In genomic region chr5:175444905-175445456, GRCh38 we compare ENCODE assay signal across 8 cellular contexts. TPM values are rescaled to one million over a fixed set of nuclear protein-coding genes. Genes with fewer than 3 reads are reported as not detected.
DNase-seq lines count a peak whose midpoint lies in the region; ATAC-seq and TF ChIP-seq lines count a peak whose summit lies in the region.

No MANE protein-coding gene starts in this region.

- no peak overlapping the region for H2AFZ ChIP-seq in OCI-LY7 (ENCODE audit: low read length)

- H3K9me3 Mint-ChIP-seq in activated CD4-positive, alpha-beta memory T cell treated with anti-CD3 and anti-CD28 coated beads for 36 hours: no peaks in the 10 kb centered on the region
- H3K9me3 Mint-ChIP-seq in activated CD4-positive, alpha-beta memory T cell treated with anti-CD3 and anti-CD28 coated beads, Interleukin-2, amount 10 ng/mL, durations not matched to agents 7 days and 5 days: no peaks in the 10 kb centered on the region
- no peaks in the 10 kb centered on the region for H3K9me3 Mint-ChIP-seq in T-cell
- no peaks in the 10 kb centered on the region for H3K9me3 Mint-ChIP-seq in stimulated activated naive CD8-positive, alpha-beta T cell treated with anti-CD3 and anti-CD28 coated beads, Interleukin-15, amount 100 ng/mL, for 72 hours

- peak overlapping the region; percentile 59 for H3K4me3 ChIP-seq in iPS-15b (ENCODE audit: low read depth, low read length)
- no peak overlapping the region for H3K4me3 ChIP-seq in OCI-LY7 (ENCODE audit: low read depth, low read length, poor library complexity, severe bottlenecking)

- H3K27me3 Mint-ChIP-seq in activated CD4-positive, alpha-beta memory T cell treated with anti-CD3 and anti-CD28 coated beads for 36 hours: peaks cover 56% of the 10 kb centered on the region
- peaks cover 71% of the 10 kb centered on the region for H3K27me3 Mint-ChIP-seq in activated CD4-positive, alpha-beta memory T cell treated with anti-CD3 and anti-CD28 coated beads, Interleukin-2, amount 10 ng/mL, durations not matched to agents 7 days and 5 days
- H3K27me3 Mint-ChIP-seq in T-cell: peaks cover 45 to 70% of the 10 kb centered on the region in 2 donors
- H3K27me3 Mint-ChIP-seq in stimulated activated naive CD8-positive, alpha-beta T cell treated with anti-CD3 and anti-CD28 coated beads, Interleukin-15, amount 100 ng/mL, for 72 hours: peaks cover 87% of the 10 kb centered on the region

- peaks cover 65% of the 10 kb centered on the region for H3K27me3 ChIP-seq in iPS-15b (ENCODE audit: control insufficient read depth, insufficient read depth, low read length)

- H3K27ac Mint-ChIP-seq in activated CD4-positive, alpha-beta memory T cell treated with anti-CD3 and anti-CD28 coated beads for 36 hours: no peak overlapping the region
- no peak overlapping the region for H3K27ac Mint-ChIP-seq in activated CD4-positive, alpha-beta memory T cell treated with anti-CD3 and anti-CD28 coated beads, Interleukin-2, amount 10 ng/mL, durations not matched to agents 7 days and 5 days
- H3K27ac Mint-ChIP-seq in T-cell: no peak overlapping the region
- H3K27ac Mint-ChIP-seq in stimulated activated naive CD8-positive, alpha-beta T cell treated with anti-CD3 and anti-CD28 coated beads, Interleukin-15, amount 100 ng/mL, for 72 hours: no peak overlapping the region

- H3K9ac ChIP-seq in iPS-15b (ENCODE audit: low read depth, low read length): no peak overlapping the region

- no TSS peak for BruUV-seq in OCI-LY7 (replicated peaks; lab: Mats Ljungman, UMichigan)

- H3K36me3 Mint-ChIP-seq in activated CD4-positive, alpha-beta memory T cell treated with anti-CD3 and anti-CD28 coated beads for 36 hours: no peaks in the 10 kb centered on the region
- H3K36me3 Mint-ChIP-seq in activated CD4-positive, alpha-beta memory T cell treated with anti-CD3 and anti-CD28 coated beads, Interleukin-2, amount 10 ng/mL, durations not matched to agents 7 days and 5 days (ENCODE audit: low read depth): no peaks in the 10 kb centered on the region
- H3K36me3 Mint-ChIP-seq in T-cell: no peaks in the 10 kb centered on the region

- peaks cover 10% of the 10 kb centered on the region for H3K4me1 Mint-ChIP-seq in activated CD4-positive, alpha-beta memory T cell treated with anti-CD3 and anti-CD28 coated beads for 36 hours (ENCODE audit: low read depth)
- peaks cover 5% of the 10 kb centered on the region for H3K4me1 Mint-ChIP-seq in activated CD4-positive, alpha-beta memory T cell treated with anti-CD3 and anti-CD28 coated beads, Interleukin-2, amount 10 ng/mL, durations not matched to agents 7 days and 5 days
- peaks cover 7 to 13% (median 7%) of the 10 kb centered on the region in 3 donors for H3K4me1 Mint-ChIP-seq in T-cell
- H3K4me1 Mint-ChIP-seq in stimulated activated naive CD8-positive, alpha-beta T cell treated with anti-CD3 and anti-CD28 coated beads, Interleukin-15, amount 100 ng/mL, for 72 hours: peaks cover 19% of the 10 kb centered on the region

- no peak overlapping the region for H3K4me2 ChIP-seq in OCI-LY7 (ENCODE audit: low read length)

- H3K27ac ChIP-seq in OCI-LY7 (ENCODE audit: low read depth, low read length, poor library complexity, severe bottlenecking): no peak overlapping the region

- no peaks in the 10 kb centered on the region for H4K20me1 ChIP-seq in OCI-LY7 (ENCODE audit: insufficient read depth, low read length)

- no peaks in the 10 kb centered on the region for H3K36me3 ChIP-seq in iPS-15b (ENCODE audit: control insufficient read depth, insufficient read depth, low read length)
- no peaks in the 10 kb centered on the region for H3K36me3 ChIP-seq in OCI-LY7 (ENCODE audit: insufficient read depth, low read length)

- intact Hi-C loops in activated CD4-positive, alpha-beta memory T cell treated with anti-CD3 and anti-CD28 coated beads for 36 hours (cut with micrococcal nuclease): loop anchor here (1.0 to 5.0 kb wide), 2 partner anchors 494 to 533 kb away; no protein-coding TSS in a partner anchor
- intact Hi-C loops in OCI-LY7 (cut with micrococcal nuclease; ENCODE audit: unreplicated experiment): loop anchor here (5.0 kb wide), 1 partner anchor 493 kb away; no protein-coding TSS in a partner anchor

- H3K9me2 ChIP-seq in OCI-LY7 (ENCODE audit: insufficient read depth, low read length): no peaks in the 10 kb centered on the region

- POLR2A ChIA-PET in activated CD4-positive, alpha-beta memory T cell treated with anti-CD3 and anti-CD28 coated beads for 36 hours (lab: Charles Lee): no interaction called here
- POLR2A ChIA-PET in activated CD4-positive, alpha-beta memory T cell treated with anti-CD3 and anti-CD28 coated beads, Interleukin-2, amount 10 ng/mL, durations not matched to agents 7 days and 5 days (lab: Charles Lee): no interaction called here
- POLR2A ChIA-PET in T-cell (lab: Charles Lee): no interaction called here
- POLR2A ChIA-PET in OCI-LY7 (lab: Charles Lee): no interaction called here

- no peak for DNase-seq in activated CD4-positive, alpha-beta memory T cell treated with anti-CD3 and anti-CD28 coated beads for 36 hours
- no peak for DNase-seq in activated CD4-positive, alpha-beta memory T cell treated with anti-CD3 and anti-CD28 coated beads, Interleukin-2, amount 10 ng/mL, durations not matched to agents 7 days and 5 days
- DNase-seq in T-cell (no peak), OCI-LY7 (ENCODE audit: low spot score) (no peak)
- no peak for DNase-seq in stimulated activated naive CD8-positive, alpha-beta T cell treated with anti-CD3 and anti-CD28 coated beads, Interleukin-15, amount 100 ng/mL, for 72 hours
- no peak for DNase-seq in stimulated activated CD4-positive, alpha-beta T cell treated with anti-CD3 and anti-CD28 coated beads, Interleukin-4, amount 100 ng/mL, for 24 hours

- no peaks in the 10 kb centered on the region for H3K79me2 ChIP-seq in OCI-LY7 (ENCODE audit: insufficient read depth, low read depth, low read length)

- CTCF ChIA-PET in activated CD4-positive, alpha-beta memory T cell treated with anti-CD3 and anti-CD28 coated beads for 36 hours (lab: Charles Lee): interaction anchor here (0.5 to 2.5 kb wide), 9 partner anchors 13 to 535 kb away, joined by 3 to 26 read pairs (median 5); no protein-coding TSS in a partner anchor
- CTCF ChIA-PET in activated CD4-positive, alpha-beta memory T cell treated with anti-CD3 and anti-CD28 coated beads, Interleukin-2, amount 10 ng/mL, durations not matched to agents 7 days and 5 days (lab: Charles Lee): interaction anchor here (1.3 kb wide), 1 partner anchor 490 kb away, joined by 8 read pairs; no protein-coding TSS in a partner anchor
- CTCF ChIA-PET in T-cell (lab: Charles Lee): no interaction called here
- CTCF ChIA-PET in OCI-LY7 (lab: Charles Lee; ENCODE audit: unreplicated experiment): no interaction called here

- H3K9me3 ChIP-seq in iPS-15b (ENCODE audit: control insufficient read depth, insufficient read depth, low read length) (no peaks in the 10 kb centered on the region), OCI-LY7 (ENCODE audit: low read length) (no peaks in the 10 kb centered on the region)

- TF ChIP-seq CTCF in OCI-LY7 (conservative IDR thresholded peaks at IDR 0.05; ENCODE audit: low read length): no peak

- peak overlapping the region; percentile 51 for H3K4me3 Mint-ChIP-seq in activated CD4-positive, alpha-beta memory T cell treated with anti-CD3 and anti-CD28 coated beads for 36 hours
- no peak overlapping the region for H3K4me3 Mint-ChIP-seq in activated CD4-positive, alpha-beta memory T cell treated with anti-CD3 and anti-CD28 coated beads, Interleukin-2, amount 10 ng/mL, durations not matched to agents 7 days and 5 days
- H3K4me3 Mint-ChIP-seq in T-cell: peak overlapping the region; percentile 49 to 73 (median 57)
- H3K4me3 Mint-ChIP-seq in stimulated activated naive CD8-positive, alpha-beta T cell treated with anti-CD3 and anti-CD28 coated beads, Interleukin-15, amount 100 ng/mL, for 72 hours: peak overlapping the region; percentile 69 to 82

- H3K4me1 ChIP-seq in iPS-15b (ENCODE audit: control insufficient read depth, insufficient read depth, low read length) (peaks cover 12% of the 10 kb centered on the region), OCI-LY7 (ENCODE audit: insufficient read depth, low read length, poor library complexity, severe bottlenecking) (no peaks in the 10 kb centered on the region)

- peak in 2 of 4 experiments; percentile 19 to 20 for ATAC-seq in T-cell (replicated peaks in 1 of 4)
- ATAC-seq in stimulated activated naive CD8-positive, alpha-beta T cell treated with anti-CD3 and anti-CD28 coated beads, Interleukin-15, amount 100 ng/mL, for 72 hours: peak; percentile 5
- no peak for ATAC-seq in HG03097 (IDR thresholded peaks at IDR 0.05; ENCODE audit: low FRiP score, unreplicated experiment)

RNA-seq across cellular contexts. Expression of gene DRD1, which starts 1.0 kb away (rescaled TPM):
- not detected for total RNA-seq in activated CD4-positive, alpha-beta memory T cell treated with anti-CD3 and anti-CD28 coated beads for 36 hours
- total RNA-seq in activated CD4-positive, alpha-beta memory T cell treated with anti-CD3 and anti-CD28 coated beads, Interleukin-2, amount 10 ng/mL, durations not matched to agents 7 days and 5 days: not detected
- total RNA-seq in T-cell (not detected), OCI-LY7 (2022) (not detected in 2 replicates)
- total RNA-seq in OCI-LY7 (2014; rRNA removed; shearing (Covaris generic)): not detected in 2 replicates

RNA-seq across cellular contexts. Expression of gene SFXN1, which starts 33.4 kb away (rescaled TPM):
- 100 to 1,000 TPM; 298 to 300 TPM for total RNA-seq in activated CD4-positive, alpha-beta memory T cell treated with anti-CD3 and anti-CD28 coated beads for 36 hours
- total RNA-seq in activated CD4-positive, alpha-beta memory T cell treated with anti-CD3 and anti-CD28 coated beads, Interleukin-2, amount 10 ng/mL, durations not matched to agents 7 days and 5 days: 100 to 1,000 TPM; 206 to 216 TPM
- total RNA-seq in T-cell: 10 to 100 TPM; 78.8 to 97.0 (median 84.1) TPM
- total RNA-seq in OCI-LY7 (2014; rRNA removed; shearing (Covaris generic)): 120 and 147 TPM in 2 replicates
- 141 and 154 TPM in 2 replicates for total RNA-seq in OCI-LY7 (2022)

Comparison
In these comparisons a context has a peak if more than half of its experiments do, and no peak if none do; other contexts are left out.
1. CTCF ChIA-PET loops: an anchor here in activated CD4-positive, alpha-beta memory T cell treated with anti-CD3 and anti-CD28 coated beads for 36 hours (0.5 to 2.5 kb wide) and activated CD4-positive, alpha-beta memory T cell treated with anti-CD3 and anti-CD28 coated beads, Interleukin-2, amount 10 ng/mL, durations not matched to agents 7 days and 5 days (1.3 kb wide); none called in T-cell and OCI-LY7.